Comparison of ENCODE assay signal across 23 cellular contexts in genomic region chr13:87280139-87280538, GRCh38.
DNase-seq lines count a peak whose midpoint lies in the region; ATAC-seq, FAIRE-seq and TF ChIP-seq lines count a peak whose summit lies in the region.
"Had no signal": no experiment of that assay in that cellular context is flagged by ENCODE, and none has a peak within 500 bp of the region (broad histone marks: within the 10 kb centered on the region; RNA-seq: fewer than 3 reads in every experiment).

No MANE protein-coding gene starts in this region.

- H4K20me1 ChIP-seq in HepG2 (ENCODE audit: insufficient read depth, low read length): no peaks in the 10 kb centered on the region

- in situ Hi-C loops in HepG2 (cut with HindIII; ENCODE audit: extremely low pct_ligation_motif_present, low pct_unique_long_range_greater_than_20kb): no loop called here

- no peaks in the 10 kb centered on the region for H3K79me2 ChIP-seq in HepG2 (ENCODE audit: insufficient read depth, low read length)
- H3K79me2 ChIP-seq: parathyroid adenoma had no signal

- no peak overlapping the region for H3K27ac ChIP-seq in liver (ENCODE audit: low read depth in 1 of 2, low read length in 2 of 2)
- H3K27ac ChIP-seq in HepG2 (ENCODE audit: extremely low read length, insufficient read depth, low read length): no peak overlapping the region
- no peak overlapping the region for H3K27ac ChIP-seq in RWPE2 (ENCODE audit: poor library complexity, severe bottlenecking)
- H3K27ac ChIP-seq in small intestine (ENCODE audit: low read depth in 1 of 2, low read length in 1 of 2): no peak overlapping the region
- H3K27ac ChIP-seq in stomach: no peak overlapping the region
- H3K27ac ChIP-seq: heart right ventricle, parathyroid adenoma, SJCRH30, upper lobe of left lung had no signal

- no peak for ATAC-seq in HepG2
- ATAC-seq in RWPE2 (ENCODE audit: low read depth): no peak
- ATAC-seq: heart right ventricle; naive thymus-derived CD4-positive, alpha-beta T cell had no signal

- H3K27me3 ChIP-seq in liver (ENCODE audit: control insufficient read depth in 4 of 4, insufficient read depth in 4 of 4, low read length in 3 of 4): no peaks in the 10 kb centered on the region
- H3K27me3 ChIP-seq in HepG2 (ENCODE audit: control insufficient read depth in 1 of 2, insufficient read depth in 2 of 2, low read length in 2 of 2): no peaks in the 10 kb centered on the region
- H3K27me3 ChIP-seq in RWPE2 (ENCODE audit: insufficient read depth, poor library complexity, severe bottlenecking): no peaks in the 10 kb centered on the region
- no peaks in the 10 kb centered on the region for H3K27me3 ChIP-seq in small intestine (ENCODE audit: control insufficient read depth in 2 of 2, insufficient read depth in 2 of 2, low read length in 2 of 2)
- H3K27me3 ChIP-seq in stomach: no peaks in the 10 kb centered on the region
- H3K27me3 ChIP-seq: heart right ventricle, SJCRH30, upper lobe of left lung had no signal

- H3K4me1 ChIP-seq in liver (ENCODE audit: control insufficient read depth in 4 of 4, insufficient read depth in 4 of 4, low read length in 3 of 4) (no peaks in the 10 kb centered on the region), HepG2 (ENCODE audit: insufficient read depth, low read length) (no peaks in the 10 kb centered on the region), RWPE2 (ENCODE audit: insufficient read depth, poor library complexity, severe bottlenecking) (no peaks in the 10 kb centered on the region), small intestine (ENCODE audit: control insufficient read depth in 2 of 2, insufficient read depth in 1 of 2, low read depth in 1 of 2, low read length in 1 of 2) (no peaks in the 10 kb centered on the region), stomach (no peaks in the 10 kb centered on the region)
- H3K4me1 ChIP-seq: heart right ventricle, parathyroid adenoma, SJCRH30, upper lobe of left lung had no signal

- no peak overlapping the region for H2AFZ ChIP-seq in HepG2 (ENCODE audit: low read length)
- H2AFZ ChIP-seq: parathyroid adenoma had no signal

- TF ChIP-seq EP300 in HepG2 (IDR thresholded peaks at IDR 0.05; ENCODE audit: low read depth in 2 of 2, low read length in 2 of 2) (no peak), HepG2 (CRISPR knock-in tag; IDR thresholded peaks at IDR 0.05; ENCODE audit: borderline replicate concordance) (no peak), stomach (IDR thresholded peaks at IDR 0.05) (no peak)

- H3K36me3 ChIP-seq in liver (ENCODE audit: control insufficient read depth in 4 of 4, insufficient read depth in 3 of 4, low read depth in 1 of 4, low read length in 3 of 4) (no peaks in the 10 kb centered on the region), HepG2 (replicated peaks in 1 of 2; ENCODE audit: control insufficient read depth in 1 of 2, insufficient read depth in 2 of 2, low read length in 2 of 2) (no peaks in the 10 kb centered on the region), RWPE2 (ENCODE audit: low read depth) (no peaks in the 10 kb centered on the region), small intestine (ENCODE audit: control insufficient read depth in 2 of 2, insufficient read depth in 2 of 2, low read length in 2 of 2) (no peaks in the 10 kb centered on the region), stomach (no peaks in the 10 kb centered on the region)
- H3K36me3 ChIP-seq: heart right ventricle, SJCRH30, upper lobe of left lung had no signal

- no peak for DNase-seq in HepG2 (ENCODE audit: low spot score)
- DNase-seq in RWPE2 (ENCODE audit: low spot score): no peak
- no peak for DNase-seq in fibroblast of villous mesenchyme (ENCODE audit: low read depth)
- DNase-seq in AG08396 (ENCODE audit: low spot score): no peak
- DNase-seq in small intestine: no peak
- no peak for DNase-seq in SIG-M5 (lab: John Stamatoyannopoulos, UW)
- DNase-seq in stomach: no peak
- DNase-seq: activated CD4-positive, alpha-beta T cell treated with anti-CD3 and anti-CD28 coated beads, Interleukin-2, amount 50 U/mL, for 48 hours; activated naive CD4-positive, alpha-beta T cell; CD4-positive, alpha-beta T cell; cerebellar nuclear complex; effector memory CD4-positive, alpha-beta T cell; heart right ventricle; naive thymus-derived CD4-positive, alpha-beta T cell; NCI-H1092; NCI-H526 treated with DMSO at 0.1 percent for 48 hours; OCI-M1; SJCRH30; upper lobe of left lung had no signal

- FAIRE-seq in HepG2 (lab: Jason Lieb, UNC) (no peak), small intestine (lab: Jason Lieb, UNC) (no peak)
- FAIRE-seq: GM12892, keratinocyte had no signal

- CTCF ChIA-PET in HepG2 (lab: Yijun Ruan, JAX; ENCODE audit: low intra/inter-chr PET ratio, low total read pairs): no interaction called here

- peak; percentile 11 for TF ChIP-seq CTCF in liver (IDR thresholded peaks at IDR 0.05; ENCODE audit: low read depth, low read length, missing input control)
- no peak for TF ChIP-seq CTCF in HepG2 (CRISPR knock-in tag; IDR thresholded peaks at IDR 0.05)
- TF ChIP-seq CTCF in RWPE2 (IDR thresholded peaks at IDR 0.05; ENCODE audit: poor library complexity, severe bottlenecking): peak; percentile 33
- peak; percentile 12 for TF ChIP-seq CTCF in fibroblast of villous mesenchyme (IDR thresholded peaks at IDR 0.05; ENCODE audit: insufficient read depth, low read depth, low read length)
- TF ChIP-seq CTCF in stomach (IDR thresholded peaks at IDR 0.05): no peak

- WGBS in liver: 41% methylated on average over 4 of the region's 4 CpGs
- 5% methylated on average over 4 of the region's 4 CpGs for WGBS in HepG2 (ENCODE audit: low lambda C conversion rate)
- WGBS in small intestine, 3 donors: 36 to 43% (median 40%) methylated on average over 4 of the region's 4 CpGs
- WGBS in stomach, 5 donors: 46 to 49% (median 48%) methylated on average over 4 of the region's 4 CpGs

- BruUV-seq in HepG2 (replicated peaks; lab: Mats Ljungman, UMichigan): no TSS peak

- POLR2A ChIA-PET in HepG2 (lab: Yijun Ruan, JAX): no interaction called here

- no peak overlapping the region for H3K4me2 ChIP-seq in HepG2 (ENCODE audit: low read depth, low read length)

- TF ChIP-seq RAD21 in liver (IDR thresholded peaks at IDR 0.05) (no peak), HepG2 (CRISPR knock-in tag; IDR thresholded peaks at IDR 0.05) (no peak)

- H3K9ac ChIP-seq in liver (ENCODE audit: low read depth in 1 of 2, low read length in 2 of 2): no peak overlapping the region
- H3K9ac ChIP-seq in HepG2 (ENCODE audit: insufficient read depth, low read depth, low read length): no peak overlapping the region
- H3K9ac ChIP-seq: parathyroid adenoma had no signal

- H3K9me3 ChIP-seq in liver (ENCODE audit: control insufficient read depth in 4 of 4, low read length in 3 of 4): no peaks in the 10 kb centered on the region
- no peaks in the 10 kb centered on the region for H3K9me3 ChIP-seq in HepG2 (ENCODE audit: low read length)
- no peaks in the 10 kb centered on the region for H3K9me3 ChIP-seq in RWPE2 (ENCODE audit: severe bottlenecking)
- no peaks in the 10 kb centered on the region for H3K9me3 ChIP-seq in small intestine (ENCODE audit: control insufficient read depth, low read depth)
- no peaks in the 10 kb centered on the region for H3K9me3 ChIP-seq in stomach
- H3K9me3 ChIP-seq: heart right ventricle, SJCRH30, upper lobe of left lung had no signal

- no peak for TF ChIP-seq POLR2A in HepG2 (IDR thresholded peaks at IDR 0.05; ENCODE audit: insufficient read depth in 1 of 2, low read depth in 2 of 2, low read length in 2 of 2)
- TF ChIP-seq POLR2A in stomach (IDR thresholded peaks at IDR 0.05): no peak

- H3K4me3 ChIP-seq in liver (ENCODE audit: low read depth in 1 of 3, low read length in 3 of 3) (no peak overlapping the region), HepG2 (replicated peaks in 1 of 3; ENCODE audit: insufficient read depth in 1 of 3, low read depth in 2 of 3, low read length in 3 of 3) (no peak overlapping the region), RWPE2 (ENCODE audit: severe bottlenecking) (no peak overlapping the region), fibroblast of villous mesenchyme (ENCODE audit: low read depth, low read length) (no peak overlapping the region), small intestine (ENCODE audit: low read depth in 1 of 2, low read length in 2 of 2) (no peak overlapping the region), stomach (no peak overlapping the region)
- H3K4me3 ChIP-seq: heart right ventricle, SJCRH30, upper lobe of left lung had no signal

- intact Hi-C loops in HepG2 (cut with micrococcal nuclease; ENCODE audit: unreplicated experiment): no loop called here
- intact Hi-C loops in stomach (cut with DNase I; ENCODE audit: low total_unique reads): no loop called here

TF ChIP-seq in liver, 16 proteins besides CTCF, POLR2A, EP300 and RAD21 (continues in another document):
- TF ChIP-seq JUND (IDR thresholded peaks at IDR 0.05): no peak

TF ChIP-seq in HepG2, 621 proteins besides CTCF, POLR2A, EP300 and RAD21:
- TF ChIP-seq ISX (CRISPR knock-in tag; conservative IDR thresholded peaks at IDR 0.05): no peak

Comparison
In these comparisons a context has a peak if more than half of its experiments do, and no peak if none do; other contexts are left out.
1. CTCF ChIP-seq: peak in liver (single experiment), RWPE2 (single experiment) and fibroblast of villous mesenchyme (single experiment); none in HepG2 (single experiment) and stomach (0 of 7).